In the genomic region with DNA sequence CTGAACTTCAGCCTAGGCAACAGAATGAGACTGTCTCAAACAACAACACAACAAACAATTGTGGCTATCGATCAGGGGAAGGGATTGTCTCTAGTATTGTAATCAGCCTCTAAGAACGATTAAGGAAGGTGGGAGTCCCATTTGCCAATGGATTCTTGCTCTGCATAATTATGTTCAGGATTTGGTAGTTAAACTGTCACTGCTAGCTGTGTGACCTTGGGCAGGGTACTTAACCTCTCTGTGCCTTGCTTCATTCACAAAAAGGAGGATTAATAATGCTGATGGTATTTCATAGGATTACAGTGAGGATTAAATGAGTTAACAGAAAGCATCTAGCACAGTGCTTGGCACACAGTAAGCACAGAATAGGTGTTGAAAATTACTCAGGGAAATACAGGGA, we compare ENCODE assay signal across 30 cellular contexts. TPM values are rescaled to one million over a fixed set of nuclear protein-coding genes. Genes with fewer than 3 reads are reported as not detected.
"Had no signal": no experiment of that assay in that cellular context is flagged by ENCODE, and none has a peak within 500 bp of the region (broad histone marks: within the 10 kb centered on the region; RNA-seq: fewer than 3 reads in every experiment).

No MANE protein-coding gene starts in this region.

- DNase-seq: activated CD4-positive, alpha-beta T cell treated with anti-CD3 and anti-CD28 coated beads, Interleukin-2, amount 10 ng/mL, durations not matched to agents 24 days and 14 days; activated CD4-positive, alpha-beta T cell treated with anti-CD3 and anti-CD28 coated beads, Interleukin-2, amount 50 U/mL, for 4 hours; activated CD8-positive, alpha-beta T cell treated with anti-CD3 and anti-CD28 coated beads for 36 hours; activated effector memory CD4-positive, alpha-beta T cell treated with anti-CD3 and anti-CD28 coated beads, Interleukin-2, amount 50 U/mL, for 16 hours; activated naive CD4-positive, alpha-beta T cell; activated naive CD4-positive, alpha-beta T cell treated with anti-CD3 and anti-CD28 coated beads, Interleukin-2, amount 50 U/mL, for 16 hours; activated naive CD8-positive, alpha-beta T cell treated with anti-CD3 and anti-CD28 coated beads, Interleukin-2, amount 10 ng/mL, durations not matched to agents 7 days and 5 days; activated T-cell treated with anti-CD3 and anti-CD28 coated beads, Interleukin-2, amount 50 U/mL, for 1 hour; activated T-cell treated with anti-CD3 and anti-CD28 coated beads, Interleukin-2, amount 50 U/mL, for 72 hours; amygdala; central memory CD4-positive, alpha-beta T cell; Karpas-422; KBM-7; MV-4-11; NCI-H1092; NCI-H1436 treated with DMSO at 0.1 percent for 48 hours; NCI-H2029 treated with DMSO at 0.1 percent for 48 hours; NCI-H2107; NCI-H510A treated with DMSO at 0.1 percent for 48 hours; NCI-H526 treated with DMSO at 0.1 percent for 48 hours; NCI-H774; SHP77; SJCRH30; T1000 had no signal

- H3K27me3 ChIP-seq: ascending aorta had no signal

- ATAC-seq: activated CD8-positive, alpha-beta T cell treated with anti-CD3 and anti-CD28 coated beads for 36 hours; activated T-cell treated with anti-CD3 and anti-CD28 coated beads, Interleukin-2, amount 50 U/mL, for 72 hours; activated T-helper 17 cell treated with anti-CD3 and anti-CD28 coated beads, Interleukin-2, amount 50 U/mL, for 72 hours; Panc1 had no signal

- H3K4me1 ChIP-seq: ascending aorta, breast epithelium, SJCRH30 had no signal

- H3K36me3 ChIP-seq: ascending aorta, breast epithelium, SJCRH30 had no signal

- H3K9me3 ChIP-seq: ascending aorta, breast epithelium, SJCRH30 had no signal

- H3K4me3 ChIP-seq: ascending aorta, breast epithelium, SJCRH30, SK-N-MC had no signal

- H3K27ac ChIP-seq: ascending aorta, breast epithelium, SJCRH30, SK-N-MC had no signal

RNA-seq across cellular contexts. Expression of a gene that starts 6.7 kb away (rescaled TPM):
- total RNA-seq: activated naive CD8-positive, alpha-beta T cell treated with anti-CD3 and anti-CD28 coated beads, Interleukin-2, amount 10 ng/mL, durations not matched to agents 7 days and 5 days; MCF 10A had no signal
